9 cellular contexts compared by ENCODE assay signal in genomic region chr6:2842139-2842552, GRCh38. TPM values are rescaled to one million over a fixed set of nuclear protein-coding genes. Genes with fewer than 3 reads are reported as not detected.
A peak's percentile ranks its signal among the peaks of the same experiment; 100 is the strongest.
DNase-seq lines count a peak whose midpoint lies in the region; ATAC-seq and TF ChIP-seq lines count a peak whose summit lies in the region.
"Had no signal": no experiment of that assay in that cellular context is flagged by ENCODE, and none has a peak within 500 bp of the region (broad histone marks: within the 10 kb centered on the region; RNA-seq: fewer than 3 reads in every experiment).

No MANE protein-coding gene starts in this region.

- no peak overlapping the region for H3K9ac ChIP-seq in muscle layer of colon (ENCODE audit: low read length)

- H3K9me3 ChIP-seq in heart left ventricle: no peaks in the 10 kb centered on the region
- H3K9me3 ChIP-seq in muscle layer of colon (ENCODE audit: low read length): no peaks in the 10 kb centered on the region
- H3K9me3 ChIP-seq in uterus: no peaks in the 10 kb centered on the region

- DNase-seq in heart left ventricle: no peak
- no peak for DNase-seq in left cardiac atrium
- DNase-seq in caudate nucleus (lab: John Stamatoyannopoulos, UW): no peak
- no peak for DNase-seq in uterus
- no peak for DNase-seq in inferior parietal cortex (ENCODE audit: extremely low spot score)
- DNase-seq in NCI-H510A (lab: John Stamatoyannopoulos, UW): no peak
- DNase-seq: NCI-H524 treated with DMSO at 0.1 percent for 48 hours had no signal

- peak overlapping the region in 10 of 12 donors; percentile 53 to 82 (median 69) for H3K4me3 ChIP-seq in heart left ventricle
- peak overlapping the region; percentile 62 to 84 for H3K4me3 ChIP-seq in muscle layer of colon (ENCODE audit: low read depth in 1 of 2, low read length in 2 of 2)
- peak overlapping the region; percentile 38 to 58 for H3K4me3 ChIP-seq in uterus

- peak overlapping the region; percentile 89 to 99 (median 97) for H3K27ac ChIP-seq in heart left ventricle
- peak overlapping the region; percentile 88 for H3K27ac ChIP-seq in caudate nucleus (ENCODE audit: low read depth, low read length)
- H3K27ac ChIP-seq in muscle layer of colon (ENCODE audit: low read depth, low read length): peak overlapping the region; percentile 93
- H3K27ac ChIP-seq in uterus: peak overlapping the region; percentile 90

- no peaks in the 10 kb centered on the region for H3K27me3 ChIP-seq in heart left ventricle
- H3K27me3 ChIP-seq in muscle layer of colon (ENCODE audit: control insufficient read depth in 1 of 2, insufficient read depth in 2 of 2, low read length in 2 of 2): no peaks in the 10 kb centered on the region
- H3K27me3 ChIP-seq in uterus: no peaks in the 10 kb centered on the region

- H3K36me3 ChIP-seq in heart left ventricle (peaks cover 0 to 32% (median 27%) of the 10 kb centered on the region in 9 donors), muscle layer of colon (ENCODE audit: insufficient read depth, low read length) (peaks cover 15% of the 10 kb centered on the region), uterus (no peaks in the 10 kb centered on the region)

- H3K4me1 ChIP-seq in heart left ventricle (peaks cover 9 to 66% (median 37%) of the 10 kb centered on the region in 12 donors), muscle layer of colon (ENCODE audit: insufficient read depth, low read length) (peaks cover 30% of the 10 kb centered on the region), uterus (no peaks in the 10 kb centered on the region)

- WGBS in heart left ventricle, 4 donors: 63 to 96% (median 86%) methylated on average over 2 of the region's 2 CpGs

- no peak for TF ChIP-seq CTCF in heart left ventricle (IDR thresholded peaks at IDR 0.05)
- TF ChIP-seq CTCF in uterus (IDR thresholded peaks at IDR 0.05): no peak

- TF ChIP-seq POLR2A in heart left ventricle (IDR thresholded peaks at IDR 0.05): no peak
- TF ChIP-seq POLR2A in uterus (IDR thresholded peaks at IDR 0.05): no peak

- intact Hi-C loops in heart left ventricle (cut with DNase I) (loop anchor here (5.0 to 10.0 kb wide), 6 partner anchors 50 to 220 kb away; no protein-coding TSS in a partner anchor), left cardiac atrium (cut with DNase I) (loop anchor here (10.0 kb wide), 2 partner anchors 47 to 223 kb away; partner anchors contain the start of gene RIPK1 (in 1 of the 2)), uterus (cut with DNase I; ENCODE audit: low total_unique reads) (loop anchor here (10.0 kb wide), 1 partner anchor 93 kb away; no protein-coding TSS in a partner anchor)

- ATAC-seq in heart left ventricle: no peak
- ATAC-seq in left cardiac atrium: no peak
- ATAC-seq in HG03469 (IDR thresholded peaks at IDR 0.05; ENCODE audit: unreplicated experiment): no peak

RNA-seq across cellular contexts. Expression of gene SERPINB1, which starts 0.5 kb away (rescaled TPM):
- 10 to 100 TPM; 15.6 to 55.6 (median 23.0) TPM for total RNA-seq in heart left ventricle
- polyA plus RNA-seq in heart left ventricle: 10 to 100 TPM; 15.4 to 20.4 TPM
- total RNA-seq in left cardiac atrium: 10 to 100 TPM; 27.5 to 39.2 TPM
- total RNA-seq in uterus: 10 to 100 TPM in 2 of 4 donors, 1 to 10 TPM in 2; 7.7 to 28.2 (median 17.2) TPM
